17 cellular contexts compared by ENCODE assay signal in the genomic region with DNA sequence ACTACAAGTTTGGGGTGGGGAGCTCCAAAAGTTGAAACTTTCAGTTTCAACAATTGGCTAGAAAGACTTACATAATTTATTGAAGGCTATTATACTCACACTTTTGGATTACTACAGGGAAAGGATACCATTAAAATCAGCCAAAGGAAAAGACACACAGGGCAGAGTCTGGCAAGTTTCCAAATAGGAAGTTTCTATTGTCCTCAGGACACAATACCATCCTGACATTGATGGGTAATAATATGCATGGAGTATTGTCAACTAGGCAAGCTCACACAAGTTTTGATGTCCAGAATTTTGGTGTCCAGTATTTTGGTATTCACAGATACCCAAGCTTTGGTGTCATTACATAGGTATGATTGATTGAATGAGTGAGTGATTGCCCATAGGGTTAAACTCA.
DNase-seq lines count a peak whose midpoint lies in the region; TF ChIP-seq lines count a peak whose summit lies in the region.
"Had no signal": no experiment of that assay in that cellular context is flagged by ENCODE, and none has a peak within 500 bp of the region (broad histone marks: within the 10 kb centered on the region; RNA-seq: fewer than 3 reads in every experiment).

No MANE protein-coding gene starts in this region.

- H3K9me3 Mint-ChIP-seq in type B pancreatic cell = peaks cover 10% of the 10 kb centered on the region

- no peaks in the 10 kb centered on the region for H3K79me2 ChIP-seq in MM.1S (ENCODE audit: low read length)

- H3K9me3 ChIP-seq in MM.1S (replicated peaks; ENCODE audit: insufficient read depth, low read length) = no peaks in the 10 kb centered on the region
- H3K9me3 ChIP-seq: Caco-2, HAP-1 had no signal

- H3K27me3 Mint-ChIP-seq in type B pancreatic cell = no peaks in the 10 kb centered on the region
- H3K27me3 Mint-ChIP-seq: CD4-positive, alpha-beta memory T cell had no signal

- H3K9me2 ChIP-seq in MM.1S (replicated peaks; ENCODE audit: insufficient read depth, low read length) = no peaks in the 10 kb centered on the region

- H3K36me3 ChIP-seq in MM.1S (replicated peaks; ENCODE audit: insufficient read depth, low read length) = no peaks in the 10 kb centered on the region
- H3K36me3 ChIP-seq: HAP-1 had no signal

- H3K4me3 Mint-ChIP-seq in type B pancreatic cell = no peak overlapping the region
- H3K4me3 Mint-ChIP-seq: CD4-positive, alpha-beta memory T cell; HFFc6 had no signal

- no peaks in the 10 kb centered on the region for H4K20me1 ChIP-seq in MM.1S (ENCODE audit: insufficient read depth, low read length)

- peaks cover 17% of the 10 kb centered on the region for H3K4me1 ChIP-seq in MM.1S (ENCODE audit: low read length)
- H3K4me1 ChIP-seq: Caco-2, HAP-1 had no signal

- no peaks in the 10 kb centered on the region for H3F3A ChIP-seq in MM.1S (ENCODE audit: insufficient read depth, low read length)

- no peak overlapping the region for H2AFZ ChIP-seq in MM.1S (ENCODE audit: low read length)

- TF ChIP-seq CTCF in MM.1S (IDR thresholded peaks at IDR 0.05; ENCODE audit: low read length) (no peak), type B pancreatic cell (conservative IDR thresholded peaks at IDR 0.05) (no peak)

- H3K27ac Mint-ChIP-seq in type B pancreatic cell = no peak overlapping the region
- H3K27ac Mint-ChIP-seq: CD4-positive, alpha-beta memory T cell; HFFc6 had no signal

- H3K4me3 ChIP-seq in MM.1S (ENCODE audit: low read length) = no peak overlapping the region
- H3K4me3 ChIP-seq: HAP-1 had no signal

- H3K27ac ChIP-seq in MM.1S (ENCODE audit: low read length) = no peak overlapping the region
- H3K27ac ChIP-seq: 22Rv1 had no signal

- H3K4me2 ChIP-seq in MM.1S (ENCODE audit: low read depth, low read length) = no peak overlapping the region

- DNase-seq in NCI-H748 (lab: John Stamatoyannopoulos, UW; ENCODE audit: unreplicated experiment) (peak; percentile 28), NCI-H748 treated with DMSO at 0.1 percent for 48 hours (lab: John Stamatoyannopoulos, UW) (no peak), MM.1S (peak; percentile 40), dermis microvascular lymphatic vessel endothelial cell (ENCODE audit: low read depth in 2 of 2) (peak; percentile 38 to 64), NCI-H524 (lab: John Stamatoyannopoulos, UW) (no peak), cerebellar nuclear complex (lab: John Stamatoyannopoulos, UW) (no peak), type B pancreatic cell (ENCODE audit: extremely low spot score, unreplicated experiment) (no peak)
- DNase-seq: ACHN; AML-193; C1 segment of cervical spinal cord; Caco-2; CD4-positive, alpha-beta memory T cell; DND-41; GOT3; HFFc6 had no signal

- H3K9ac ChIP-seq in MM.1S (ENCODE audit: low read length) = no peak overlapping the region

- no peaks in the 10 kb centered on the region for H3K27me3 ChIP-seq in MM.1S (replicated peaks; ENCODE audit: insufficient read depth, low read length)

- peaks cover 5% of the 10 kb centered on the region for H3K4me1 Mint-ChIP-seq in type B pancreatic cell (ENCODE audit: unreplicated experiment)
- H3K4me1 Mint-ChIP-seq: CD4-positive, alpha-beta memory T cell had no signal

- H3K36me3 Mint-ChIP-seq in type B pancreatic cell = peaks cover 4% of the 10 kb centered on the region
- H3K36me3 Mint-ChIP-seq: CD4-positive, alpha-beta memory T cell had no signal

Comparison
In these comparisons a context has a peak if more than half of its experiments do, and no peak if none do; other contexts are left out.
1. DNase-seq: peak in NCI-H748 (single experiment), MM.1S (single experiment) and dermis microvascular lymphatic vessel endothelial cell (2 of 2); none in NCI-H748 treated with DMSO at 0.1 percent for 48 hours (single experiment), NCI-H524 (0 of 2), cerebellar nuclear complex (0 of 2) and type B pancreatic cell (single experiment).